ENCODE assay signal across 7 cellular contexts in genomic region chr2:84924173-84925106, GRCh38. TPM values are rescaled to one million over a fixed set of nuclear protein-coding genes. Genes with fewer than 3 reads are reported as not detected.
A peak's percentile ranks its signal among the peaks of the same experiment; 100 is the strongest.
DNase-seq lines count a peak whose midpoint lies in the region; ATAC-seq lines count a peak whose summit lies in the region.

No MANE protein-coding gene starts in this region.

- peak overlapping the region; percentile 48 for H3K4me3 Mint-ChIP-seq in stimulated activated effector memory CD8-positive, alpha-beta T cell treated with anti-CD3 and anti-CD28 coated beads, Interleukin-12 subunit alpha, Interleukin-12 subunit beta, amount 100 ng/mL, for 72 hours

- peaks cover 19% of the 10 kb centered on the region for H3K36me3 Mint-ChIP-seq in stimulated activated effector memory CD8-positive, alpha-beta T cell treated with anti-CD3 and anti-CD28 coated beads, Interleukin-12 subunit alpha, Interleukin-12 subunit beta, amount 100 ng/mL, for 72 hours

- ATAC-seq in GM19035 (IDR thresholded peaks at IDR 0.05; ENCODE audit: unreplicated experiment) (peak; percentile 31), HG03432 (IDR thresholded peaks at IDR 0.05; ENCODE audit: unreplicated experiment) (peak; percentile 28)
- ATAC-seq in stimulated activated effector memory CD8-positive, alpha-beta T cell treated with anti-CD3 and anti-CD28 coated beads, Interleukin-12 subunit alpha, Interleukin-12 subunit beta, amount 100 ng/mL, for 72 hours = no peak

- peaks cover 47% of the 10 kb centered on the region for H3K4me1 Mint-ChIP-seq in stimulated activated effector memory CD8-positive, alpha-beta T cell treated with anti-CD3 and anti-CD28 coated beads, Interleukin-12 subunit alpha, Interleukin-12 subunit beta, amount 100 ng/mL, for 72 hours

- DNase-seq in activated CD4-positive, alpha-beta T cell treated with anti-CD3 and anti-CD28 coated beads for 4 hours = peak; percentile 47 to 49
- DNase-seq in fibroblast of the conjunctiva (ENCODE audit: low read depth) = peak; percentile 48
- DNase-seq in stimulated activated effector memory CD8-positive, alpha-beta T cell treated with anti-CD3 and anti-CD28 coated beads, Interleukin-12 subunit alpha, Interleukin-12 subunit beta, amount 100 ng/mL, for 72 hours (ENCODE audit: low spot score in 2 of 2) = peak in 1 of 2 donors; percentile 67
- no peak for DNase-seq in GOT3 (lab: John Stamatoyannopoulos, UW)
- DNase-seq in posterior vena cava (ENCODE audit: low spot score) = no peak

- H3K9me3 Mint-ChIP-seq in stimulated activated effector memory CD8-positive, alpha-beta T cell treated with anti-CD3 and anti-CD28 coated beads, Interleukin-12 subunit alpha, Interleukin-12 subunit beta, amount 100 ng/mL, for 72 hours = no peaks in the 10 kb centered on the region

- intact Hi-C loops in posterior vena cava (cut with DNase I) = no loop called here

- peak overlapping the region; percentile 88 for H3K27ac Mint-ChIP-seq in stimulated activated effector memory CD8-positive, alpha-beta T cell treated with anti-CD3 and anti-CD28 coated beads, Interleukin-12 subunit alpha, Interleukin-12 subunit beta, amount 100 ng/mL, for 72 hours

RNA-seq across cellular contexts. Expression of gene TMSB10, which starts 19.0 kb away (rescaled TPM):
- 1,000 to 10,000 TPM; 1,249 to 1,274 TPM for total RNA-seq in posterior vena cava

RNA-seq across cellular contexts. Expression of gene TRABD2A, which starts 43.6 kb away (rescaled TPM):
- total RNA-seq in posterior vena cava = 1 to 10 TPM; 1.0 to 2.6 TPM

RNA-seq across cellular contexts. Expression of gene KCMF1, which starts 46.5 kb away (rescaled TPM):
- 10 to 100 TPM; 56.9 to 73.4 TPM for total RNA-seq in posterior vena cava

Comparison
In these comparisons a context has a peak if more than half of its experiments do, and no peak if none do; other contexts are left out.
1. DNase-seq: peak in activated CD4-positive, alpha-beta T cell treated with anti-CD3 and anti-CD28 coated beads for 4 hours (2 of 2) and fibroblast of the conjunctiva (single experiment); none in GOT3 (single experiment) and posterior vena cava (single experiment).